20 cellular contexts compared by ENCODE assay signal in the genomic region with DNA sequence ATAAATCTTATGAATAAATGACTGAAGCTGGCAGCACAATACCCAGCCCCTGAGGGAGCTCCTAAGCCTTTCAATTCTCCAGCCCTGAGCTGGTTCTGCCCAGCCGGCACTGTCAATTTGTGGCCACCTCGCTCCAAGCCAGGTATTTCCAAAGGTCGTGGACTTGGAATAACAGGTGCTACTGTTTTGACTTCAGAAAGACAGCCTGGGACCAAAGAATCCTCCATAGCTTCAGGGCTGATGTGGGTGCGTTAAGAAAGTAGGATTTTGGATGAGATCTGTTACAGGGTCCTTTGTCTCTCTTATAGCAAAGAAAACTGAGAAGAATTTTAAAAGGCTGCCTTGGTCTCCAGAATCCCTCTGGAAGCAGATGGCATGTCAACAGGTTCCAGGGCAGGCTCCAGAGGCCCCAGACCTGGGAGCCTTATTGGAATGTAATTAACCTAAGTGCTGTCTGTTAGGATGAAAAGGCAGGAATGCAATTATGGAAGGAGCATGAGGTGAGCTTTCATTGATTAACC.
A peak's percentile ranks its signal among the peaks of the same experiment; 100 is the strongest.
DNase-seq lines count a peak whose midpoint lies in the region; ATAC-seq and TF ChIP-seq lines count a peak whose summit lies in the region.
"Had no signal": no experiment of that assay in that cellular context is flagged by ENCODE, and none has a peak within 500 bp of the region (broad histone marks: within the 10 kb centered on the region; RNA-seq: fewer than 3 reads in every experiment).

No MANE protein-coding gene starts in this region.

- POLR2A ChIA-PET in WTC11 (lab: Charles Lee) = no interaction called here

- H3K4me1 Mint-ChIP-seq in WTC11 (peaks cover 58% of the 10 kb centered on the region), mesothelial cell of epicardium (peaks cover 58% of the 10 kb centered on the region), nephron progenitor cell (peaks cover 53% of the 10 kb centered on the region)
- H3K4me1 Mint-ChIP-seq in effector memory CD8-positive, alpha-beta T cell (ENCODE audit: low read depth in 2 of 2) = peaks cover 0 to 14% of the 10 kb centered on the region in 2 donors
- H3K4me1 Mint-ChIP-seq: CD4-positive, alpha-beta memory T cell had no signal

- H3K36me3 Mint-ChIP-seq in WTC11 = no peaks in the 10 kb centered on the region; the same call in 1 of the 2 replicates
- H3K36me3 Mint-ChIP-seq in mesothelial cell of epicardium = no peaks in the 10 kb centered on the region
- no peaks in the 10 kb centered on the region for H3K36me3 Mint-ChIP-seq in effector memory CD8-positive, alpha-beta T cell (ENCODE audit: insufficient read depth)
- no peaks in the 10 kb centered on the region for H3K36me3 Mint-ChIP-seq in nephron progenitor cell (ENCODE audit: low read depth)
- H3K36me3 Mint-ChIP-seq: CD4-positive, alpha-beta memory T cell had no signal

- H3K4me3 Mint-ChIP-seq in WTC11 (no peak overlapping the region), mesothelial cell of epicardium (no peak overlapping the region), nephron progenitor cell (no peak overlapping the region)
- no peak overlapping the region for H3K4me3 Mint-ChIP-seq in effector memory CD8-positive, alpha-beta T cell
- H3K4me3 Mint-ChIP-seq: CD4-positive, alpha-beta memory T cell had no signal

- DNase-seq in ELF-1 (ENCODE audit: low read depth, low spot score) = peak; percentile 90
- DNase-seq in NCI-H69 (lab: John Stamatoyannopoulos, UW) = peak; percentile 6
- DNase-seq in WTC11 (ENCODE audit: low spot score) = no peak
- no peak for DNase-seq in mesothelial cell of epicardium (ENCODE audit: low spot score in 2 of 2, unreplicated experiment in 2 of 2)
- DNase-seq in effector memory CD8-positive, alpha-beta T cell = no peak
- DNase-seq in kidney glomerular epithelial cell (lab: John Stamatoyannopoulos, UW) = no peak
- DNase-seq in nephron progenitor cell = no peak
- DNase-seq: Calu3; CD4-positive, alpha-beta memory T cell; DMS53; EL; NCI-H1092 treated with DMSO at 0.1 percent for 48 hours; NCI-H146; NCI-H2029 treated with DMSO at 0.1 percent for 48 hours; NCI-H2171 treated with DMSO at 0.1 percent for 48 hours; NCI-H446 had no signal

- ATAC-seq in WTC11 (peak; percentile 7), GM21423 (IDR thresholded peaks at IDR 0.05; ENCODE audit: unreplicated experiment) (no peak)
- no peak for ATAC-seq in effector memory CD8-positive, alpha-beta T cell (replicated peaks)
- ATAC-seq: HCT116, K562, Right ventricle myocardium inferior had no signal

- CTCF ChIA-PET in WTC11 (lab: Charles Lee) = interaction anchor here (0.7 to 1.2 kb wide), 3 partner anchors 79 to 185 kb away, joined by 3 to 5 read pairs (median 4); no protein-coding TSS in a partner anchor

- H3K27ac Mint-ChIP-seq in WTC11 (peak overlapping the region; percentile 42; the same call in 1 of the 2 replicates), mesothelial cell of epicardium (peak overlapping the region; percentile 12), nephron progenitor cell (no peak overlapping the region)
- H3K27ac Mint-ChIP-seq in effector memory CD8-positive, alpha-beta T cell = no peak overlapping the region

- H3K27me3 Mint-ChIP-seq in WTC11 (ENCODE audit: low read depth) (peaks cover 16% of the 10 kb centered on the region), mesothelial cell of epicardium (ENCODE audit: low read depth) (no peaks in the 10 kb centered on the region), nephron progenitor cell (ENCODE audit: low read depth, poor library complexity) (peaks cover 85% of the 10 kb centered on the region)
- peaks cover 12 to 41% of the 10 kb centered on the region in 2 donors for H3K27me3 Mint-ChIP-seq in effector memory CD8-positive, alpha-beta T cell

- H3K9me3 Mint-ChIP-seq in WTC11 (no peaks in the 10 kb centered on the region), mesothelial cell of epicardium (no peaks in the 10 kb centered on the region), nephron progenitor cell (no peaks in the 10 kb centered on the region)
- H3K9me3 Mint-ChIP-seq in effector memory CD8-positive, alpha-beta T cell = no peaks in the 10 kb centered on the region

- TF ChIP-seq CTCF in WTC11 (IDR thresholded peaks at IDR 0.05) (no peak), mesothelial cell of epicardium (IDR thresholded peaks at IDR 0.05; ENCODE audit: unreplicated experiment) (no peak), nephron progenitor cell (IDR thresholded peaks at IDR 0.05) (no peak)

TF ChIP-seq in WTC11, 78 proteins besides CTCF, POLR2A, EP300 and RAD21 (continues in another document):
- no peak for TF ChIP-seq SOX15 (CRISPR knock-in tag; IDR thresholded peaks at IDR 0.05)
- TF ChIP-seq, protein P1, sequence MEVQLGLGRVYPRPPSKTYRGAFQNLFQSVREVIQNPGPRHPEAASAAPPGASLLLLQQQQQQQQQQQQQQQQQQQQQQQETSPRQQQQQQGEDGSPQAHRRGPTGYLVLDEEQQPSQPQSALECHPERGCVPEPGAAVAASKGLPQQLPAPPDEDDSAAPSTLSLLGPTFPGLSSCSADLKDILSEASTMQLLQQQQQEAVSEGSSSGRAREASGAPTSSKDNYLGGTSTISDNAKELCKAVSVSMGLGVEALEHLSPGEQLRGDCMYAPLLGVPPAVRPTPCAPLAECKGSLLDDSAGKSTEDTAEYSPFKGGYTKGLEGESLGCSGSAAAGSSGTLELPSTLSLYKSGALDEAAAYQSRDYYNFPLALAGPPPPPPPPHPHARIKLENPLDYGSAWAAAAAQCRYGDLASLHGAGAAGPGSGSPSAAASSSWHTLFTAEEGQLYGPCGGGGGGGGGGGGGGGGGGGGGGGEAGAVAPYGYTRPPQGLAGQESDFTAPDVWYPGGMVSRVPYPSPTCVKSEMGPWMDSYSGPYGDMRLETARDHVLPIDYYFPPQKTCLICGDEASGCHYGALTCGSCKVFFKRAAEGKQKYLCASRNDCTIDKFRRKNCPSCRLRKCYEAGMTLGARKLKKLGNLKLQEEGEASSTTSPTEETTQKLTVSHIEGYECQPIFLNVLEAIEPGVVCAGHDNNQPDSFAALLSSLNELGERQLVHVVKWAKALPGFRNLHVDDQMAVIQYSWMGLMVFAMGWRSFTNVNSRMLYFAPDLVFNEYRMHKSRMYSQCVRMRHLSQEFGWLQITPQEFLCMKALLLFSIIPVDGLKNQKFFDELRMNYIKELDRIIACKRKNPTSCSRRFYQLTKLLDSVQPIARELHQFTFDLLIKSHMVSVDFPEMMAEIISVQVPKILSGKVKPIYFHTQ (CRISPR knock-in tag; IDR thresholded peaks at IDR 0.05) = no peak
- TF ChIP-seq E2F4 (CRISPR knock-in tag; IDR thresholded peaks at IDR 0.05; ENCODE audit: borderline replicate concordance, low read depth) = no peak
- TF ChIP-seq CREB1 (CRISPR knock-in tag; IDR thresholded peaks at IDR 0.05) = no peak
- no peak for TF ChIP-seq ZNF263 (CRISPR knock-in tag; IDR thresholded peaks at IDR 0.05; ENCODE audit: low read depth)
- TF ChIP-seq ESRRA (CRISPR knock-in tag; IDR thresholded peaks at IDR 0.05; ENCODE audit: borderline replicate concordance) = no peak
- TF ChIP-seq NFYB (CRISPR knock-in tag; conservative IDR thresholded peaks at IDR 0.05; ENCODE audit: low read depth) = no peak
- no peak for TF ChIP-seq PREB (CRISPR knock-in tag; IDR thresholded peaks at IDR 0.05; ENCODE audit: borderline replicate concordance)
- no peak for TF ChIP-seq ZSCAN18 (CRISPR knock-in tag; IDR thresholded peaks at IDR 0.05)
- no peak for TF ChIP-seq ZNF138 (CRISPR knock-in tag; conservative IDR thresholded peaks at IDR 0.05)
- TF ChIP-seq, protein P2, sequence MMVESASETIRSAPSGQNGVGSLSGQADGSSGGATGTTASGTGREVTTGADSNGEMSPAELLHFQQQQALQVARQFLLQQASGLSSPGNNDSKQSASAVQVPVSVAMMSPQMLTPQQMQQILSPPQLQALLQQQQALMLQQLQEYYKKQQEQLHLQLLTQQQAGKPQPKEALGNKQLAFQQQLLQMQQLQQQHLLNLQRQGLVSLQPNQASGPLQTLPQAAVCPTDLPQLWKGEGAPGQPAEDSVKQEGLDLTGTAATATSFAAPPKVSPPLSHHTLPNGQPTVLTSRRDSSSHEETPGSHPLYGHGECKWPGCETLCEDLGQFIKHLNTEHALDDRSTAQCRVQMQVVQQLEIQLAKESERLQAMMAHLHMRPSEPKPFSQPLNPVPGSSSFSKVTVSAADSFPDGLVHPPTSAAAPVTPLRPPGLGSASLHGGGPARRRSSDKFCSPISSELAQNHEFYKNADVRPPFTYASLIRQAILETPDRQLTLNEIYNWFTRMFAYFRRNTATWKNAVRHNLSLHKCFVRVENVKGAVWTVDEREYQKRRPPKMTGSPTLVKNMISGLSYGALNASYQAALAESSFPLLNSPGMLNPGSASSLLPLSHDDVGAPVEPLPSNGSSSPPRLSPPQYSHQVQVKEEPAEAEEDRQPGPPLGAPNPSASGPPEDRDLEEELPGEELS (CRISPR knock-in tag; IDR thresholded peaks at IDR 0.05) = no peak
- no peak for TF ChIP-seq GTF2I (CRISPR knock-in tag; conservative IDR thresholded peaks at IDR 0.05)

Comparison
In these comparisons a context has a peak if more than half of its experiments do, and no peak if none do; other contexts are left out.
1. DNase-seq: peak in ELF-1 (single experiment) and NCI-H69 (single experiment); none in WTC11 (single experiment), mesothelial cell of epicardium (0 of 2), effector memory CD8-positive, alpha-beta T cell (0 of 3), kidney glomerular epithelial cell (single experiment) and nephron progenitor cell (single experiment).
2. H3K27ac Mint-ChIP-seq: peak in WTC11 (single experiment) and mesothelial cell of epicardium (single experiment); none in effector memory CD8-positive, alpha-beta T cell (0 of 2) and nephron progenitor cell (single experiment).